ENCODE assay signal across 14 cellular contexts in the genomic region with DNA sequence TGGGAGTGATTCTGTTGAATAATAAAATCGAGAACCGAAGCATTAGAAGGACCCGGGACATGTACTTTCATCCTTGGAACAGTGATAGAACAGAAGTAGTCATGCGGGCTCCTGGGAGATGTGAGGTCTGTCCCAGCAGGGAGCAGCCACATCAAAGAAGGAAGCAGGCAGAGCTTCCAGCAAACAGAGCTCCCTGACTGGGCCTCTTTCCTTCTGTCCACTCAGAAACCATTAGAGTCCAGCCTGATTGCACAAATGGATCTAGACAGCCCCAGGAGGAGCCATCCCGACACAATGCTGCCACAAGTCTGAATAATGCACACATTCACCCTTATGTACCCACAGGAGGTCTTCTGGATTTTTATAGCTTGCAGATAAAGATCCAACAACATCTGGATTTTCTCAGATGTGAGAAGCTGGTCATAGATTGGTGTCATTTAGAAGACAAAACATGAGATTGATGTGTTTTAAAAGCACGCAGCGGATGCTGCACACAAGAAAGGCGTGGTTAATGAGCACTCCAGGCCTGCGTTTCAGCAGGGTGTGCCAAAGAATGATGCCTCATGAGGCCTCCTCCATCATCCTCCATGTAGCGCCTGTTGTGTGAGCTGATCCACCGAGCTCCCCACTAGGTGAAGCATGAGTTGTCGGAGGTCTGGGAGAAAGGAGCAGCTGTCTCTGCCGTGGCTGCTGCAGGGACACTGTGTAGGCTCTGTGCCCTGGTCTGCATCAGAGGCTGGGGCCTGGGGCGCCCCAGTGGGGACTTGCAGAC.
DNase-seq lines count a peak whose midpoint lies in the region; ATAC-seq and TF ChIP-seq lines count a peak whose summit lies in the region.
"Had no signal": no experiment of that assay in that cellular context is flagged by ENCODE, and none has a peak within 500 bp of the region (broad histone marks: within the 10 kb centered on the region; RNA-seq: fewer than 3 reads in every experiment).

No MANE protein-coding gene starts in this region.

- no peak overlapping the region for H3K27ac ChIP-seq in A673 (ENCODE audit: low read depth, low read length, poor library complexity, severe bottlenecking)
- peak overlapping the region; percentile 36 for H3K27ac ChIP-seq in HUES48 (ENCODE audit: low read depth, low read length)
- H3K27ac ChIP-seq in dorsolateral prefrontal cortex: peak overlapping the region in 56 of 59 donors; percentile 13 to 90 (median 70)
- peak overlapping the region; percentile 39 for H3K27ac ChIP-seq in muscle layer of colon (ENCODE audit: low read depth, low read length)
- H3K27ac ChIP-seq: colonic mucosa, gastrocnemius medialis had no signal

- H3K9ac ChIP-seq in HUES48 (ENCODE audit: low read depth, low read length) (no peak overlapping the region), muscle layer of colon (ENCODE audit: low read length) (no peak overlapping the region)

- H3K27me3 ChIP-seq in A673 (replicated peaks; ENCODE audit: insufficient read depth, low read depth, low read length, poor library complexity) (no peaks in the 10 kb centered on the region), HUES48 (ENCODE audit: control insufficient read depth, insufficient read depth, low read length) (no peaks in the 10 kb centered on the region), dorsolateral prefrontal cortex (no peaks in the 10 kb centered on the region), muscle layer of colon (ENCODE audit: control insufficient read depth in 1 of 2, insufficient read depth in 2 of 2, low read length in 2 of 2) (no peaks in the 10 kb centered on the region)
- H3K27me3 ChIP-seq: colonic mucosa, gastrocnemius medialis had no signal

- H3K4me1 ChIP-seq in A673 (ENCODE audit: insufficient read depth, low read length, poor library complexity, severe bottlenecking) (no peaks in the 10 kb centered on the region), HUES48 (ENCODE audit: control insufficient read depth, insufficient read depth, low read length) (0 out of 2 replicates have a peak, but pooled peaks cover 8% of the 10 kb centered on the region), muscle layer of colon (ENCODE audit: insufficient read depth, low read length) (peaks cover 61% of the 10 kb centered on the region)
- H3K4me1 ChIP-seq: colonic mucosa, gastrocnemius medialis had no signal

- TF ChIP-seq CTCF in A673 (conservative IDR thresholded peaks at IDR 0.05; ENCODE audit: low read depth, low read length) (no peak), dorsolateral prefrontal cortex (IDR thresholded peaks at IDR 0.05 in 54 of 56, conservative IDR thresholded peaks at IDR 0.05 in 2 of 56; ENCODE audit: low read depth in 1 of 56, partially characterized antibody in 56 of 56) (peak in 1 of 56 donors; percentile 6)

- intact Hi-C loops in A673 (cut with micrococcal nuclease; ENCODE audit: unreplicated experiment) (no loop called here), dorsolateral prefrontal cortex (cut with DNase I) (loop anchor here in 1 of 2 donors (5.0 kb wide), 1 partner anchor 59 kb away; a partner anchor contains a TSS)

- CTCF ChIA-PET in A673 (lab: Charles Lee): no interaction called here

- POLR2A ChIA-PET in A673 (lab: Charles Lee; ENCODE audit: low non-redundant PET): no interaction called here

- H3K9me3 ChIP-seq in A673 (ENCODE audit: low read depth, low read length, poor library complexity, severe bottlenecking) (peaks cover 6% of the 10 kb centered on the region), HUES48 (ENCODE audit: control insufficient read depth, insufficient read depth, low read length) (peaks cover 5% of the 10 kb centered on the region; the same call in 1 of the 2 replicates), muscle layer of colon (ENCODE audit: low read length) (no peaks in the 10 kb centered on the region)
- H3K9me3 ChIP-seq: colonic mucosa, gastrocnemius medialis had no signal

- no peak for ATAC-seq in GM19467 (IDR thresholded peaks at IDR 0.05; ENCODE audit: unreplicated experiment)
- ATAC-seq: gastrocnemius medialis, left colon had no signal

- H3K4me3 ChIP-seq in A673 (ENCODE audit: low read depth, low read length, poor library complexity, severe bottlenecking) (no peak overlapping the region), HUES48 (ENCODE audit: low read depth, low read length) (no peak overlapping the region), dorsolateral prefrontal cortex (peak overlapping the region in 1 of 59 donors; percentile 11), muscle layer of colon (ENCODE audit: low read depth in 1 of 2, low read length in 2 of 2) (no peak overlapping the region)
- H3K4me3 ChIP-seq: colonic mucosa, gastrocnemius medialis had no signal

- H3K36me3 ChIP-seq in A673 (ENCODE audit: insufficient read depth, low read length, poor library complexity, severe bottlenecking) (no peaks in the 10 kb centered on the region), HUES48 (ENCODE audit: control insufficient read depth, insufficient read depth, low read length) (peaks cover 31% of the 10 kb centered on the region), muscle layer of colon (ENCODE audit: insufficient read depth, low read length) (peaks cover 8% of the 10 kb centered on the region)
- H3K36me3 ChIP-seq: colonic mucosa, gastrocnemius medialis had no signal

- no TSS peak for BruUV-seq in A673 (replicated peaks; lab: Mats Ljungman, UMichigan)

- DNase-seq in A673 (ENCODE audit: low spot score) (peak; percentile 15), dorsolateral prefrontal cortex (peak in 1 of 10 donors; percentile 14), foreskin melanocyte (no peak), NCI-H345 (lab: John Stamatoyannopoulos, UW) (no peak), COLO829 (ENCODE audit: low spot score) (no peak)
- DNase-seq: activated CD4-positive, alpha-beta T cell treated with anti-CD3 and anti-CD28 coated beads, Interleukin-2, amount 50 U/mL, for 48 hours; activated naive CD4-positive, alpha-beta T cell; colonic mucosa; gastrocnemius medialis; KBM-7; left colon had no signal
